In genomic region chr13:30577381-30577780, GRCh38 we compare ENCODE assay signal across 1 cellular context.
TF ChIP-seq lines count a peak whose summit lies in the region.

No MANE protein-coding gene starts in this region.

TF ChIP-seq in GM23338, 12 proteins besides CTCF, POLR2A, EP300 and RAD21 (continued from another document):
- TF ChIP-seq, protein P1, sequence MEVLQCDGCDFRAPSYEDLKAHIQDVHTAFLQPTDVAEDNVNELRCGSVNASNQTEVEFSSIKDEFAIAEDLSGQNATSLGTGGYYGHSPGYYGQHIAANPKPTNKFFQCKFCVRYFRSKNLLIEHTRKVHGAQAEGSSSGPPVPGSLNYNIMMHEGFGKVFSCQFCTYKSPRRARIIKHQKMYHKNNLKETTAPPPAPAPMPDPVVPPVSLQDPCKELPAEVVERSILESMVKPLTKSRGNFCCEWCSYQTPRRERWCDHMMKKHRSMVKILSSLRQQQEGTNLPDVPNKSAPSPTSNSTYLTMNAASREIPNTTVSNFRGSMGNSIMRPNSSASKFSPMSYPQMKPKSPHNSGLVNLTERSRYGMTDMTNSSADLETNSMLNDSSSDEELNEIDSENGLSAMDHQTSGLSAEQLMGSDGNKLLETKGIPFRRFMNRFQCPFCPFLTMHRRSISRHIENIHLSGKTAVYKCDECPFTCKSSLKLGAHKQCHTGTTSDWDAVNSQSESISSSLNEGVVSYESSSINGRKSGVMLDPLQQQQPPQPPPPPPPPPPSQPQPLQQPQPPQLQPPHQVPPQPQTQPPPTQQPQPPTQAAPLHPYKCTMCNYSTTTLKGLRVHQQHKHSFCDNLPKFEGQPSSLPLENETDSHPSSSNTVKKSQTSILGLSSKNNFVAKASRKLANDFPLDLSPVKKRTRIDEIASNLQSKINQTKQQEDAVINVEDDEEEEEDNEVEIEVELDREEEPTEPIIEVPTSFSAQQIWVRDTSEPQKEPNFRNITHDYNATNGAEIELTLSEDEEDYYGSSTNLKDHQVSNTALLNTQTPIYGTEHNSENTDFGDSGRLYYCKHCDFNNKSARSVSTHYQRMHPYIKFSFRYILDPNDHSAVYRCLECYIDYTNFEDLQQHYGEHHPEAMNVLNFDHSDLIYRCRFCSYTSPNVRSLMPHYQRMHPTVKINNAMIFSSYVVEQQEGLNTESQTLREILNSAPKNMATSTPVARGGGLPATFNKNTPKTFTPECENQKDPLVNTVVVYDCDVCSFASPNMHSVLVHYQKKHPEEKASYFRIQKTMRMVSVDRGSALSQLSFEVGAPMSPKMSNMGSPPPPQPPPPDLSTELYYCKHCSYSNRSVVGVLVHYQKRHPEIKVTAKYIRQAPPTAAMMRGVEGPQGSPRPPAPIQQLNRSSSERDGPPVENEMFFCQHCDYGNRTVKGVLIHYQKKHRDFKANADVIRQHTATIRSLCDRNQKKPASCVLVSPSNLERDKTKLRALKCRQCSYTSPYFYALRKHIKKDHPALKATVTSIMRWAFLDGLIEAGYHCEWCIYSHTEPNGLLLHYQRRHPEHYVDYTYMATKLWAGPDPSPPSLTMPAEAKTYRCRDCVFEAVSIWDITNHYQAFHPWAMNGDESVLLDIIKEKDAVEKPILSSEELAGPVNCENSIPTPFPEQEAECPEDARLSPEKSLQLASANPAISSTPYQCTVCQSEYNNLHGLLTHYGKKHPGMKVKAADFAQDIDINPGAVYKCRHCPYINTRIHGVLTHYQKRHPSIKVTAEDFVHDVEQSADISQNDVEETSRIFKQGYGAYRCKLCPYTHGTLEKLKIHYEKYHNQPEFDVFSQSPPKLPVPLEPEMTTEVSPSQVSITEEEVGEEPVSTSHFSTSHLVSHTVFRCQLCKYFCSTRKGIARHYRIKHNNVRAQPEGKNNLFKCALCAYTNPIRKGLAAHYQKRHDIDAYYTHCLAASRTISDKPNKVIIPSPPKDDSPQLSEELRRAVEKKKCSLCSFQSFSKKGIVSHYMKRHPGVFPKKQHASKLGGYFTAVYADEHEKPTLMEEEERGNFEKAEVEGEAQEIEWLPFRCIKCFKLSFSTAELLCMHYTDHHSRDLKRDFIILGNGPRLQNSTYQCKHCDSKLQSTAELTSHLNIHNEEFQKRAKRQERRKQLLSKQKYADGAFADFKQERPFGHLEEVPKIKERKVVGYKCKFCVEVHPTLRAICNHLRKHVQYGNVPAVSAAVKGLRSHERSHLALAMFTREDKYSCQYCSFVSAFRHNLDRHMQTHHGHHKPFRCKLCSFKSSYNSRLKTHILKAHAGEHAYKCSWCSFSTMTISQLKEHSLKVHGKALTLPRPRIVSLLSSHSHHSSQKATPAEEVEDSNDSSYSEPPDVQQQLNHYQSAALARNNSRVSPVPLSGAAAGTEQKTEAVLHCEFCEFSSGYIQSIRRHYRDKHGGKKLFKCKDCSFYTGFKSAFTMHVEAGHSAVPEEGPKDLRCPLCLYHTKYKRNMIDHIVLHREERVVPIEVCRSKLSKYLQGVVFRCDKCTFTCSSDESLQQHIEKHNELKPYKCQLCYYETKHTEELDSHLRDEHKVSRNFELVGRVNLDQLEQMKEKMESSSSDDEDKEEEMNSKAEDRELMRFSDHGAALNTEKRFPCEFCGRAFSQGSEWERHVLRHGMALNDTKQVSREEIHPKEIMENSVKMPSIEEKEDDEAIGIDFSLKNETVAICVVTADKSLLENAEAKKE (CRISPR knock-in tag; IDR thresholded peaks at IDR 0.05), result no peak
- TF ChIP-seq NANOG (IDR thresholded peaks at IDR 0.05; ENCODE audit: borderline replicate concordance) (no peak), ZNF331 (CRISPR knock-in tag; IDR thresholded peaks at IDR 0.05; ENCODE audit: low read depth) (no peak), ZNF114 (CRISPR knock-in tag; IDR thresholded peaks at IDR 0.05) (no peak), STAT1 (IDR thresholded peaks at IDR 0.05; ENCODE audit: unreplicated experiment) (no peak), EZH2phosphoT487 (IDR thresholded peaks at IDR 0.05; ENCODE audit: unreplicated experiment) (no peak), ETS1 (IDR thresholded peaks at IDR 0.05) (no peak)
TF ChIP-seq in GM23338: peak in this region for 0.
